In the genomic region with DNA sequence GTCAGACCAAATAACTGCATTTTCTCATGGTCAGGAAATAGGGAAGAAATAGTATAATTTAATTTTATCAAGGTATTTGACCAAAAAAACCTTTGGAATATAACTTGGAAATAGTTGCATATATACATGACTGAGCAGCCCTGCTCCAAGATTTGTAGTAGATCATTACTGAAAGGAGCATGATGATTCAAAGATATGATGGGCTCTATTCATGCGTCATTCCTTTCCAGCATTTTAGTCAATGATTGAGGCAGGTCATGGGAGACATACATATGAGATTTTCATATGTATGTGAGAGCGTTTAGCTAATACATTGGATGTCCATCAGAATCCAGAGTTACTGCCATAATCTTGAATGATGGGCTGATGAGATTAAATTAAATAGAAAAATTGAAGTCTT, we compare ENCODE assay signal across 17 cellular contexts.
"Had no signal": no experiment of that assay in that cellular context is flagged by ENCODE, and none has a peak within 500 bp of the region (broad histone marks: within the 10 kb centered on the region; RNA-seq: fewer than 3 reads in every experiment).

No MANE protein-coding gene starts in this region.

- H3K27ac Mint-ChIP-seq: nephron progenitor cell; stimulated activated naive B cell treated with anti-CD40 and anti-IgM and Interleukin-4, amounts not matched to agents 10 μg/mL and 1 μg/mL and 100 μg/mL, for 72 hours; stimulated activated naive CD8-positive, alpha-beta T cell treated with anti-CD3 and anti-CD28 coated beads, Interleukin-15, amount 100 ng/mL, for 72 hours had no signal

- H3K4me1 Mint-ChIP-seq: nephron progenitor cell had no signal

- H3K4me3 Mint-ChIP-seq: naive thymus-derived CD4-positive, alpha-beta T cell; nephron progenitor cell; stimulated activated naive B cell treated with anti-CD40 and anti-IgM and Interleukin-4, amounts not matched to agents 10 μg/mL and 1 μg/mL and 100 μg/mL, for 72 hours; stimulated activated naive CD8-positive, alpha-beta T cell treated with anti-CD3 and anti-CD28 coated beads, Interleukin-15, amount 100 ng/mL, for 72 hours had no signal

- H3K27me3 Mint-ChIP-seq: naive thymus-derived CD4-positive, alpha-beta T cell; stimulated activated naive B cell treated with anti-CD40 and anti-IgM and Interleukin-4, amounts not matched to agents 10 μg/mL and 1 μg/mL and 100 μg/mL, for 72 hours; stimulated activated naive CD8-positive, alpha-beta T cell treated with anti-CD3 and anti-CD28 coated beads, Interleukin-15, amount 100 ng/mL, for 72 hours had no signal

- DNase-seq: colonic mucosa; dermis blood vessel endothelial cell; erythroblast; foreskin keratinocyte; head of caudate nucleus; naive thymus-derived CD4-positive, alpha-beta T cell; nephron progenitor cell; psoas muscle; spleen; stimulated activated CD4-positive, alpha-beta T cell treated with anti-CD3 and anti-CD28 coated beads, Interleukin-15, amount 100 ng/mL, for 24 hours; stimulated activated CD4-positive, alpha-beta T cell treated with anti-CD3 and anti-CD28 coated beads, Interleukin-1b, Interleukin-23, amount 100 ng/mL, for 48 hours; stimulated activated CD4-positive, alpha-beta T cell treated with anti-CD3 and anti-CD28 coated beads, Interleukin-4, amount 100 ng/mL, for 24 hours; stimulated activated naive B cell treated with anti-CD40 and anti-IgM and Interleukin-4, amounts not matched to agents 10 μg/mL and 1 μg/mL and 100 μg/mL, for 72 hours; stimulated activated naive CD8-positive, alpha-beta T cell treated with anti-CD3 and anti-CD28 coated beads, Interleukin-15, amount 100 ng/mL, for 72 hours; substantia nigra; transverse colon had no signal

- ATAC-seq: foreskin keratinocyte; naive thymus-derived CD4-positive, alpha-beta T cell; psoas muscle; sciatic nerve; stimulated activated naive B cell treated with anti-CD40 and anti-IgM and Interleukin-4, amounts not matched to agents 10 μg/mL and 1 μg/mL and 100 μg/mL, for 72 hours; stimulated activated naive CD8-positive, alpha-beta T cell treated with anti-CD3 and anti-CD28 coated beads, Interleukin-15, amount 100 ng/mL, for 72 hours had no signal
